In the genomic region with DNA sequence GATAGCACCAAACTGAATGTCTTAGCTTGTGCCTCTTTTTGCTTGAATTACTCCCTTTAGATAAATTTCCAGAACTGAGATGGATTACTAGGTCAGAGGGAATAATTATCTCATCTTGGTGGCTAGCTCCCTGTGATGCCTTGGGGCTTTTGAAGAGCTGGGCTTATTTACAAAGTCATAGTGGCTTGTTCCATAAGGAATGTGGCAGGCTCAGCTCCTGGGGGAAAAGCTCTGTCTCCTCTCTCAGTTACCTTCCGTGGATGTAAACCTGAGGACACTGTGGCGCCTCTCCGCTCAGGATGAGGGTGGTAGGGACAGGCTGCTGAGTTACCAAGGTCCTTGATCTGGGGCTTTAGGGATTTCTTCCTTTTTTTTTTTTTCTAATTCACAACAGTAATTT, we compare ENCODE assay signal across 29 cellular contexts.
"Had no signal": no experiment of that assay in that cellular context is flagged by ENCODE, and none has a peak within 500 bp of the region (broad histone marks: within the 10 kb centered on the region; RNA-seq: fewer than 3 reads in every experiment).

No MANE protein-coding gene starts in this region.

- H3K4me1 ChIP-seq: colonic mucosa, pancreas, right lobe of liver had no signal

- H3K4me1 Mint-ChIP-seq: natural killer cell had no signal

- ATAC-seq: heart right ventricle, left lobe of liver, natural killer cell, pancreas, right lobe of liver had no signal

- DNase-seq: central memory CD4-positive, alpha-beta T cell; colonic mucosa; effector memory CD4-positive, alpha-beta T cell; esophagus squamous epithelium; foreskin melanocyte; glutamatergic neuron; heart right ventricle; hypothalamus; kidney; mesenchymal stem cell; natural killer cell; occipital lobe; pancreas; right lobe of liver; small intestine; stimulated activated CD4-positive, alpha-beta T cell treated with anti-CD3 and anti-CD28 coated beads, Interleukin-12 subunit alpha, Interleukin-12 subunit beta, amount 100 ng/mL, for 4 hours; stimulated activated CD4-positive, alpha-beta T cell treated with anti-CD3 and anti-CD28 coated beads, Interleukin-1b, Interleukin-23, amount 100 ng/mL, for 48 hours; stimulated activated CD4-positive, alpha-beta T cell treated with anti-CD3 and anti-CD28 coated beads, Interleukin-4, amount 100 ng/mL, for 1 hour; stimulated activated CD8-positive, alpha-beta memory T cell treated with anti-CD3 and anti-CD28 coated beads, Interleukin-4, amount 100 ng/mL, for 48 hours; stimulated activated naive CD4-positive, alpha-beta T cell treated with Interleukin-2 at 50 U/mL for 16 hours; stomach; substantia nigra had no signal

- H3K27ac Mint-ChIP-seq: dendritic cell treated with granulocyte-macrophage colony-stimulating factor and Interleukin-4, amounts not matched to agents 40 ng/mL and 50 ng/mL, for 4 days; natural killer cell; progenitor cell of endocrine pancreas had no signal

- H3K27me3 ChIP-seq: colonic mucosa, esophagus squamous epithelium, heart right ventricle, pancreas, right lobe of liver, stomach, tibial nerve, vagina had no signal

- H3K36me3 Mint-ChIP-seq: natural killer cell had no signal

- H3K9me3 Mint-ChIP-seq: dendritic cell treated with granulocyte-macrophage colony-stimulating factor and Interleukin-4, amounts not matched to agents 40 ng/mL and 50 ng/mL, for 4 days; natural killer cell had no signal

- H3K9me3 ChIP-seq: colonic mucosa, esophagus squamous epithelium, heart right ventricle, pancreas, right lobe of liver, stomach, thoracic aorta, tibial nerve, vagina had no signal

- H3K4me3 Mint-ChIP-seq: dendritic cell treated with granulocyte-macrophage colony-stimulating factor and Interleukin-4, amounts not matched to agents 40 ng/mL and 50 ng/mL, for 4 days; natural killer cell had no signal

- H3K27ac ChIP-seq: colonic mucosa, esophagus squamous epithelium, heart right ventricle, pancreas, right lobe of liver, stomach, thoracic aorta, tibial nerve, vagina had no signal

- H3K4me3 ChIP-seq: colonic mucosa, esophagus squamous epithelium, heart right ventricle, lung, pancreas, right lobe of liver, stomach, thoracic aorta, tibial nerve, vagina had no signal

- H3K36me3 ChIP-seq: colonic mucosa had no signal
